ENCODE assay signal across 20 cellular contexts in genomic region chr13:99629641-99630040, GRCh38. TPM values are rescaled to one million over a fixed set of nuclear protein-coding genes. Genes with fewer than 3 reads are reported as not detected.
DNase-seq lines count a peak whose midpoint lies in the region; ATAC-seq, FAIRE-seq and TF ChIP-seq lines count a peak whose summit lies in the region.
"Had no signal": no experiment of that assay in that cellular context is flagged by ENCODE, and none has a peak within 500 bp of the region (broad histone marks: within the 10 kb centered on the region; RNA-seq: fewer than 3 reads in every experiment).

No MANE protein-coding gene starts in this region.

- no peaks in the 10 kb centered on the region for H3K79me2 ChIP-seq in HepG2 (ENCODE audit: insufficient read depth, low read length)

- intact Hi-C loops in Right ventricle myocardium inferior (cut with DNase I), result no loop called here
- intact Hi-C loops in HepG2 (cut with micrococcal nuclease; ENCODE audit: unreplicated experiment), result no loop called here
- intact Hi-C loops in tibial artery (cut with DNase I; ENCODE audit: low total_unique reads), result no loop called here

- no peak overlapping the region for H3K4me2 ChIP-seq in HepG2 (ENCODE audit: low read depth, low read length)
- H3K4me2 ChIP-seq: GM23338 had no signal

- H4K20me1 ChIP-seq in HepG2 (ENCODE audit: insufficient read depth, low read length), result no peaks in the 10 kb centered on the region

- 71% methylated on average over 5 of the region's 5 CpGs for WGBS in HepG2 (ENCODE audit: low lambda C conversion rate)

- no peak overlapping the region for H2AFZ ChIP-seq in HepG2 (ENCODE audit: low read length)
- H2AFZ ChIP-seq: GM23338 had no signal

- no peaks in the 10 kb centered on the region for H3K27me3 ChIP-seq in cardiac muscle cell
- H3K27me3 ChIP-seq in HepG2 (ENCODE audit: control insufficient read depth in 1 of 2, insufficient read depth in 2 of 2, low read length in 2 of 2), result no peaks in the 10 kb centered on the region
- no peaks in the 10 kb centered on the region for H3K27me3 ChIP-seq in tibial artery
- H3K27me3 ChIP-seq in MG63, result no peaks in the 10 kb centered on the region

- BruUV-seq in HepG2 (replicated peaks; lab: Mats Ljungman, UMichigan), result no TSS peak

- no peak for TF ChIP-seq EP300 in HepG2 (IDR thresholded peaks at IDR 0.05; ENCODE audit: low read depth in 2 of 2, low read length in 2 of 2)
- no peak for TF ChIP-seq EP300 in HepG2 (CRISPR knock-in tag; IDR thresholded peaks at IDR 0.05; ENCODE audit: borderline replicate concordance)

- FAIRE-seq in HepG2 (lab: Jason Lieb, UNC), result no peak
- FAIRE-seq: D721Med, GM12892 had no signal

- TF ChIP-seq CTCF in cardiac muscle cell (IDR thresholded peaks at IDR 0.05; ENCODE audit: low read depth, low read length), result no peak
- no peak for TF ChIP-seq CTCF in HepG2 (CRISPR knock-in tag; IDR thresholded peaks at IDR 0.05)
- TF ChIP-seq CTCF in tibial artery (IDR thresholded peaks at IDR 0.05), result no peak

- no peak for TF ChIP-seq POLR2A in HepG2 (IDR thresholded peaks at IDR 0.05; ENCODE audit: insufficient read depth in 1 of 2, low read depth in 2 of 2, low read length in 2 of 2)

- POLR2A ChIA-PET in HepG2 (lab: Yijun Ruan, JAX), result no interaction called here

- TF ChIP-seq RAD21 in HepG2 (CRISPR knock-in tag; IDR thresholded peaks at IDR 0.05), result no peak

- CTCF ChIA-PET in HepG2 (lab: Yijun Ruan, JAX; ENCODE audit: low intra/inter-chr PET ratio, low total read pairs), result no interaction called here

- H3K36me3 ChIP-seq in cardiac muscle cell (no peaks in the 10 kb centered on the region), HepG2 (replicated peaks in 1 of 2; ENCODE audit: control insufficient read depth in 1 of 2, insufficient read depth in 2 of 2, low read length in 2 of 2) (no peaks in the 10 kb centered on the region), tibial artery (no peaks in the 10 kb centered on the region), MG63 (no peaks in the 10 kb centered on the region)
- H3K36me3 ChIP-seq: HAP-1 had no signal

- H3K27ac ChIP-seq in cardiac muscle cell (peak overlapping the region; percentile 68), HepG2 (ENCODE audit: extremely low read length, insufficient read depth, low read length) (no peak overlapping the region), tibial artery (peak overlapping the region; percentile 76 to 77)
- H3K27ac ChIP-seq: 22Rv1, HL-60 had no signal

- H3K9ac ChIP-seq in HepG2 (ENCODE audit: insufficient read depth, low read depth, low read length), result no peak overlapping the region

- H3K4me1 ChIP-seq in cardiac muscle cell (ENCODE audit: low read depth), result peaks cover 40% of the 10 kb centered on the region
- peaks cover 15% of the 10 kb centered on the region for H3K4me1 ChIP-seq in HepG2 (ENCODE audit: insufficient read depth, low read length)
- H3K4me1 ChIP-seq in tibial artery, result peaks cover 6 to 61% (median 35%) of the 10 kb centered on the region in 4 donors
- H3K4me1 ChIP-seq: HAP-1 had no signal

- DNase-seq in cardiac muscle cell (ENCODE audit: low read depth in 1 of 2, low spot score in 1 of 2), result no peak
- DNase-seq in Right ventricle myocardium inferior (ENCODE audit: missing footprints), result no peak
- DNase-seq in cerebellar cortex (ENCODE audit: low spot score), result peak; percentile 56
- DNase-seq in HepG2 (ENCODE audit: low spot score), result no peak
- DNase-seq in tibial artery, result no peak
- no peak for DNase-seq in MG63
- no peak for DNase-seq in GOT3 (lab: John Stamatoyannopoulos, UW)
- DNase-seq: CD8-positive, alpha-beta T cell; COR-L47; DMS153; DND-41; GDM1; HFFc6 had no signal

- H3K9me3 ChIP-seq in cardiac muscle cell (ENCODE audit: low read depth) (no peaks in the 10 kb centered on the region), HepG2 (ENCODE audit: low read length) (no peaks in the 10 kb centered on the region), tibial artery (no peaks in the 10 kb centered on the region), MG63 (no peaks in the 10 kb centered on the region)
- H3K9me3 ChIP-seq: HAP-1 had no signal

- H3K4me3 ChIP-seq in cardiac muscle cell, result no peak overlapping the region
- H3K4me3 ChIP-seq in HepG2 (replicated peaks in 1 of 3; ENCODE audit: insufficient read depth in 1 of 3, low read depth in 2 of 3, low read length in 3 of 3), result no peak overlapping the region
- H3K4me3 ChIP-seq in tibial artery, result no peak overlapping the region
- H3K4me3 ChIP-seq in MG63, result no peak overlapping the region
- H3K4me3 ChIP-seq: GM23338, HAP-1 had no signal

- no peak for ATAC-seq in Right ventricle myocardium inferior
- peak; percentile 35; the same call in 1 of the 3 replicates for ATAC-seq in HepG2
- ATAC-seq in HG03342 (IDR thresholded peaks at IDR 0.05; ENCODE audit: unreplicated experiment), result no peak
- ATAC-seq: CD8-positive, alpha-beta T cell; GM23338 had no signal

- in situ Hi-C loops in HepG2 (cut with HindIII; ENCODE audit: extremely low pct_ligation_motif_present, low pct_unique_long_range_greater_than_20kb), result no loop called here

TF ChIP-seq in HepG2, 621 proteins besides CTCF, POLR2A, EP300 and RAD21:
- TF ChIP-seq TMF1 (CRISPR knock-in tag; IDR thresholded peaks at IDR 0.05; ENCODE audit: low read depth), result no peak
- no peak for TF ChIP-seq AHR (CRISPR knock-in tag; IDR thresholded peaks at IDR 0.05)
- TF ChIP-seq FOXK2 (IDR thresholded peaks at IDR 0.05), result no peak

RNA-seq across cellular contexts. Expression of gene CLYBL, which starts 23.2 kb away (rescaled TPM):
- total RNA-seq in cardiac muscle cell (8.0 and 15.5 TPM in 2 replicates), Right ventricle myocardium inferior (24.6 TPM), HepG2 (2016; rRNA removed; fragmentation: Illumina TruSeq; extraction: Trizol) (9.6 and 14.5 TPM in 2 replicates)
- polyA plus RNA-seq in cardiac muscle cell (10.3 and 27.2 TPM in 2 replicates), HepG2 (2011; rRNA removed) (10.7 and 12.7 TPM in 2 replicates)
- total RNA-seq in HepG2 (2016; cell fraction: cytosol; rRNA removed; fragmentation: Illumina TruSeq; extraction: Trizol; ENCODE audit: low read depth), result 2.0 and 2.9 TPM in 2 replicates
- total RNA-seq in HepG2 (2016; cell fraction: insoluble cytoplasmic fraction; rRNA removed; fragmentation: Illumina TruSeq; extraction: Trizol), result 9.5 and 15.4 TPM in 2 replicates
- 3.3 and 3.6 TPM in 2 replicates for total RNA-seq in HepG2 (2016; cell fraction: membrane; rRNA removed; fragmentation: Illumina TruSeq; extraction: Trizol)
- 6.5 and 8.3 TPM in 2 replicates for total RNA-seq in HepG2 (2016; cell fraction: nucleus; rRNA removed; fragmentation: Illumina TruSeq; extraction: Trizol)
- polyA plus RNA-seq in HepG2 (2011; cell fraction: cytosol; rRNA removed), result 5.3 and 10.1 TPM in 2 replicates
- polyA plus RNA-seq in HepG2 (2011; cell fraction: nucleus; rRNA removed), result 10.8 and 13.7 TPM in 2 replicates
- 13.3 and 18.6 TPM in 2 replicates for polyA plus RNA-seq in HepG2 (2012)
- 2.8 and 3.7 TPM in 2 replicates for polyA plus RNA-seq in HepG2 (2016; cell fraction: cytosol; fragmentation: Illumina TruSeq; extraction: Trizol; ENCODE audit: low read depth)
- 21.4 and 21.5 TPM in 2 replicates for polyA plus RNA-seq in HepG2 (2016; cell fraction: insoluble cytoplasmic fraction; fragmentation: Illumina TruSeq; extraction: Trizol; ENCODE audit: low read depth)
- 4.2 and 5.1 TPM in 2 replicates for polyA plus RNA-seq in HepG2 (2016; cell fraction: membrane; fragmentation: Illumina TruSeq; extraction: Trizol; ENCODE audit: low read depth)
- 12.2 and 12.3 TPM in 2 replicates for polyA plus RNA-seq in HepG2 (2016; cell fraction: nucleus; fragmentation: Illumina TruSeq; extraction: Trizol; ENCODE audit: insufficient read depth, low read depth)
- polyA minus RNA-seq in HepG2 (2011; rRNA and poly(A)+ RNA removed; ENCODE audit: low replicate concordance), result 1.0 and 3.9 TPM in 2 replicates
- 4.7 and 5.9 TPM in 2 replicates for polyA minus RNA-seq in HepG2 (2011; cell fraction: cytosol; rRNA and poly(A)+ RNA removed)
- 18.8 and 21.1 TPM in 2 replicates for polyA minus RNA-seq in HepG2 (2011; cell fraction: nucleus; rRNA and poly(A)+ RNA removed)
- 0.05 and 3.1 TPM in 2 replicates for total RNA-seq in MG63 (2014; rRNA removed; shearing (Covaris generic); ENCODE audit: low replicate concordance)
